8 cellular contexts compared by ENCODE assay signal in genomic region chr6:111087871-111088667, GRCh38. TPM values are rescaled to one million over a fixed set of nuclear protein-coding genes. Genes with fewer than 3 reads are reported as not detected.
DNase-seq lines count a peak whose midpoint lies in the region; ATAC-seq and TF ChIP-seq lines count a peak whose summit lies in the region.

No MANE protein-coding gene starts in this region.

- no peak for TF ChIP-seq CTCF in astrocyte of the cerebellum (IDR thresholded peaks at IDR 0.05; ENCODE audit: low read depth, low read length, missing control alignments)

- DNase-seq in NCI-H510A treated with DMSO at 0.1 percent for 48 hours (lab: John Stamatoyannopoulos, UW): peak; percentile 2
- DNase-seq in NCI-H510A (lab: John Stamatoyannopoulos, UW): no peak
- DNase-seq in T-helper 22 cell (ENCODE audit: low read depth): peak; percentile 64
- DNase-seq in astrocyte of the cerebellum (ENCODE audit: low read depth): no peak
- peak; percentile 39 to 54 for DNase-seq in left colon
- DNase-seq in stimulated activated CD4-positive, alpha-beta T cell treated with anti-CD3 and anti-CD28 coated beads, Interleukin-4, amount 100 ng/mL, for 4 hours: peak; percentile 57 to 68
- no peak for DNase-seq in NCI-H1048 (lab: John Stamatoyannopoulos, UW)

- ATAC-seq in HG03354 (IDR thresholded peaks at IDR 0.05; ENCODE audit: poor library complexity, severe bottlenecking, unreplicated experiment) (peak; percentile 15), left colon (peak; percentile 54)

- in situ Hi-C loops in astrocyte of the cerebellum (cut with HindIII; ENCODE audit: low sequenced_read_pairs): no loop called here

- intact Hi-C loops in left colon (cut with DNase I, micrococcal nuclease): no loop called here

- peak overlapping the region; percentile 48 for H3K4me3 ChIP-seq in astrocyte of the cerebellum (ENCODE audit: low read depth, low read length)

RNA-seq across cellular contexts. Expression of gene SLC16A10, which starts 0.8 kb away (rescaled TPM):
- total RNA-seq in left colon: 1 to 10 TPM; 4.0 TPM

Comparison
In these comparisons a context has a peak if more than half of its experiments do, and no peak if none do; other contexts are left out.
1. DNase-seq: peak in NCI-H510A treated with DMSO at 0.1 percent for 48 hours (single experiment), T-helper 22 cell (single experiment), left colon (2 of 2) and stimulated activated CD4-positive, alpha-beta T cell treated with anti-CD3 and anti-CD28 coated beads, Interleukin-4, amount 100 ng/mL, for 4 hours (2 of 2); none in NCI-H510A (single experiment), astrocyte of the cerebellum (single experiment) and NCI-H1048 (single experiment).